Comparison of ENCODE assay signal across 9 cellular contexts in the genomic region with DNA sequence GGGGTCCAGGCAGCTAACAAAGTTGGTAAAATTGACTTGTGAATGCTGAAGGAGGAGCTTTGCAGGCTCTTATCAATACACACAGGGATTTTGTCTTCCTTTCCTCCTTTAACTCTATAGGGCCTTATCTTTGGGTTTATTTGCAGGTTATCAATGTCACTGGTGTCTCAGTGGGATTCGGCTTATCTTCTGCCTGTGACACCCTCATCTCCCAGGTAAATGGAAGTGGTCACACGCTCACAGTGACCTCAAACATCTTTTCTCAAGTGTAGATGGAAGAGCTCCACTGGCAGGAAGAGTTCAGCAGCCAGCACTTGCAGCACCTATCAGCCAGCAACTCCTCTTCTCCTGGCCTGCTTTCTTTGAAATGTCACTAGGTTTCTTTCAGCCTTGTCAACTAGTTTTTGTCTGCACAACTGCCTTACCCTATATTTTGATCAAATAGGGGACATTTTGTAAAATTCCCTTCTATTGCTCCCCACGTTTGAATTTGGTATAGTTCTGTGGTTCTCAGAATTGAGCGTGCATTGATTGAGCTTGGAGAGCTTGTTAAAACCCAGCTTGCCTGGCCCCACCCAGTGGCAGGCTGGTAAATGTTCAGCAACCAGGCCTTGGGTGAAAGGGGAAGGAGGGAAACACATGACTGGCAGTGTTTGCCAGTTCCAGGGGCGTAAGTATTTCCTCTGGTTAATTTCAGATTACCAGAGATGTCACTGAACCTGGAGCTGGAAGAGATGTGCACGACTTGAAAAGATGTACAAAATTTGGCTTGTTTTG. TPM values are rescaled to one million over a fixed set of nuclear protein-coding genes. Genes with fewer than 3 reads are reported as not detected.
DNase-seq lines count a peak whose midpoint lies in the region; ATAC-seq and TF ChIP-seq lines count a peak whose summit lies in the region.
"Had no signal": no experiment of that assay in that cellular context is flagged by ENCODE, and none has a peak within 500 bp of the region (broad histone marks: within the 10 kb centered on the region; RNA-seq: fewer than 3 reads in every experiment).

No MANE protein-coding gene starts in this region.

- intact Hi-C loops in thyroid gland (cut with DNase I) (no loop called here), ovary (cut with DNase I) (no loop called here)

- no peak overlapping the region for H3K27ac ChIP-seq in WERI-Rb-1
- H3K27ac ChIP-seq in thyroid gland, result no peak overlapping the region
- H3K27ac ChIP-seq in ovary, result no peak overlapping the region

- 51 to 57% methylated on average over 6 of the region's 6 CpGs for WGBS in thyroid gland, 2 donors
- WGBS in ovary, 3 donors, result 70 to 76% (median 75%) methylated on average over 6 of the region's 6 CpGs

- ATAC-seq in left lobe of liver (peak; percentile 55), HG03342 (IDR thresholded peaks at IDR 0.05; ENCODE audit: unreplicated experiment) (no peak)

- no peak for TF ChIP-seq POLR2A in thyroid gland (IDR thresholded peaks at IDR 0.05)
- no peak for TF ChIP-seq POLR2A in ovary (IDR thresholded peaks at IDR 0.05)

- H3K9me3 ChIP-seq in WERI-Rb-1 (ENCODE audit: severe bottlenecking), result no peaks in the 10 kb centered on the region
- H3K9me3 ChIP-seq in thyroid gland, result no peaks in the 10 kb centered on the region
- H3K9me3 ChIP-seq in ovary, result no peaks in the 10 kb centered on the region

- H3K27me3 ChIP-seq in WERI-Rb-1 (ENCODE audit: insufficient read depth, low read depth, severe bottlenecking), result no peaks in the 10 kb centered on the region
- no peaks in the 10 kb centered on the region for H3K27me3 ChIP-seq in thyroid gland
- no peaks in the 10 kb centered on the region for H3K27me3 ChIP-seq in ovary

- H3K4me3 ChIP-seq in WERI-Rb-1 (ENCODE audit: low read depth, low read length) (no peak overlapping the region), thyroid gland (replicated peaks in 1 of 3) (no peak overlapping the region), ovary (no peak overlapping the region)

- peaks cover 0 to 9% of the 10 kb centered on the region in 2 donors for H3K4me1 ChIP-seq in thyroid gland
- H3K4me1 ChIP-seq in ovary (ENCODE audit: insufficient read depth), result no peaks in the 10 kb centered on the region

- peak; percentile 24; the same call in 1 of the 2 replicates for TF ChIP-seq CTCF in WERI-Rb-1 (IDR thresholded peaks at IDR 0.05; ENCODE audit: low read depth, low read length)
- peak in 4 of 6 experiments; percentile 10 to 30 (median 24) for TF ChIP-seq CTCF in thyroid gland (IDR thresholded peaks at IDR 0.05)
- TF ChIP-seq CTCF in ovary (IDR thresholded peaks at IDR 0.05), result no peak

- H3K36me3 ChIP-seq in WERI-Rb-1 (no peaks in the 10 kb centered on the region), thyroid gland (no peaks in the 10 kb centered on the region), ovary (no peaks in the 10 kb centered on the region)

- DNase-seq in SKM-1 treated with dmso at 0.1 percent for 144 hours (lab: John Stamatoyannopoulos, UW; ENCODE audit: unreplicated experiment) (peak; percentile 8), SKM-1 (lab: John Stamatoyannopoulos, UW; ENCODE audit: unreplicated experiment) (no peak), WERI-Rb-1 (no peak), left lobe of liver (ENCODE audit: low spot score) (peak; percentile 73), thyroid gland (peak; percentile 66 to 69), ovary (no peak)
- DNase-seq in activated CD4-positive, alpha-beta T cell treated with anti-CD3 and anti-CD28 coated beads for 48 hours, result no peak

- TF ChIP-seq EP300 in ovary (IDR thresholded peaks at IDR 0.05), result no peak

RNA-seq across cellular contexts. Expression of gene SLC47A1, which starts 12.8 kb away (rescaled TPM):
- total RNA-seq in left lobe of liver (101 TPM), thyroid gland (10 to 100 TPM in 2 of 4 donors, 1 to 10 TPM in 2; 4.3 to 48.6 (median 11.8) TPM), ovary (10 to 100 TPM in 4 of 7 donors, 1 to 10 TPM in 3; 5.0 to 25.8 (median 10.6) TPM)
- 10 to 100 TPM in 1 of 2 donors, 1 to 10 TPM in 1; 2.1 to 89.9 TPM for polyA plus RNA-seq in ovary
- total RNA-seq: T-helper 2 cell treated with Interferon-gamma antibody and Interleukin-4, amounts not matched to agents 100 ng/mL and 5 ng/mL, for 36 hours had no signal

Comparison
In these comparisons a context has a peak if more than half of its experiments do, and no peak if none do; other contexts are left out.
1. DNase-seq: peak in SKM-1 treated with dmso at 0.1 percent for 144 hours (single experiment), left lobe of liver (single experiment) and thyroid gland (2 of 2); none in SKM-1 (single experiment), WERI-Rb-1 (single experiment), activated CD4-positive, alpha-beta T cell treated with anti-CD3 and anti-CD28 coated beads for 48 hours (single experiment) and ovary (0 of 5).
2. CTCF ChIP-seq: peak in WERI-Rb-1 (single experiment) and thyroid gland (4 of 6); none in ovary (0 of 3).